ENCODE assay signal across 8 cellular contexts in the genomic region with DNA sequence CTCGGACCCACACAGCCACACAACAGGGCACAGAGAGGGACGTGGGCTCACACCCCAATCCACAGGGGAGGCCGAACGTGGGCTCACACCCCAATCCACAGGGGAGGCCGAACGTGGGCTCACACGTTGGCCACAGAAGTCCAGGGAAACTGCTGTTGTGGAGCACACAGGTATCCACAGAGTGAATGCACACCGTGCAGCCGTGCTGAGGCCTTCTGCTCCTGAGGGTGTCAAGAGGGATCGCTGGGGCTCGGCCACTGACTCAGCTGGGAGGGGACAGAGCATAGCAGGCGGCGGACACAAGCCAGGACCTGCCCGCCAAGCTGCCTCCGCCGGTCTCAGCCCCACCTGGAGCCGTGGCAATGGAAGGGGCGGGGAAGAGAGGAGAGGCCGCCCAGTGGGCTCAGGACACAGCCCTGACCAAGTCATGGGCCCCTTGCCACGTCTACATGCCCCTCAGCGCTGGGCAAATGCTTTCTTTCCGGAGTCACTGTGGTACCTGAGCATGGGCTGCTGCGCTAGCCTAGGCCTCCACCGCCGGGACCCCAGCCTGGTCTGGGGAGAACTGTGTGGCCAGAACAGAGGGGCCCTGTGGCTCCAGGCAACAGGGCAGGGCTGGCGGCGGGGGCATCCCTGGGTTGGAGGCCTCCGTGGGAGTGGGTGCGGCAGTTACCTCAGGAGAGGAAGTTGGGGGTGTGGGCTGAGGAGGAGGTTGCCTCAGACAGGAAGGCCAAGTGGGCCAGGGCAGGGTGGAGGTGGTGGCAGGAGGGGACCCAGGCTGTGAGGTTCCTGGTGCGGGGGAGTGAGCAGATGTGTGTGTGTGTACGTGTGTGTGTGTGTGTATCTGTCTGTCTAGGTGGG. TPM values are rescaled to one million over a fixed set of nuclear protein-coding genes. Genes with fewer than 3 reads are reported as not detected.
DNase-seq lines count a peak whose midpoint lies in the region; ATAC-seq, FAIRE-seq and TF ChIP-seq lines count a peak whose summit lies in the region.
"Had no signal": no experiment of that assay in that cellular context is flagged by ENCODE, and none has a peak within 500 bp of the region (broad histone marks: within the 10 kb centered on the region; RNA-seq: fewer than 3 reads in every experiment).

No MANE protein-coding gene starts in this region.

- no peak overlapping the region for H3K27ac Mint-ChIP-seq in endothelial cell (ENCODE audit: unreplicated experiment)

- H3K4me1 ChIP-seq in rectal smooth muscle tissue (ENCODE audit: control insufficient read depth, insufficient read depth, low read length) = no peaks in the 10 kb centered on the region

- no peak overlapping the region for H3K27ac ChIP-seq in rectal smooth muscle tissue (ENCODE audit: low read depth, low read length)

- ATAC-seq in HG02763 (IDR thresholded peaks at IDR 0.05; ENCODE audit: unreplicated experiment) = no peak
- no peak for ATAC-seq in HG03457 (IDR thresholded peaks at IDR 0.05; ENCODE audit: unreplicated experiment)

- H3K36me3 Mint-ChIP-seq in endothelial cell (ENCODE audit: low read depth, unreplicated experiment) = no peaks in the 10 kb centered on the region

- DNase-seq in GM19239 (ENCODE audit: insufficient read length, low spot score) (no peak), NCI-H2171 treated with DMSO at 0.1 percent for 48 hours (lab: John Stamatoyannopoulos, UW) (peak; percentile 62), endothelial cell (ENCODE audit: low spot score) (no peak)
- DNase-seq in activated CD4-positive, alpha-beta T cell treated with anti-CD3 and anti-CD28 coated beads, Interleukin-2, amount 50 U/mL, for 1 hour = peak; percentile 70

- H3K4me3 ChIP-seq in rectal smooth muscle tissue (ENCODE audit: low read length) = peak overlapping the region; percentile 70

- peak overlapping the region; percentile 43 for H3K9ac ChIP-seq in rectal smooth muscle tissue (ENCODE audit: low read length)

- peak overlapping the region; percentile 31 for H3K4me3 Mint-ChIP-seq in endothelial cell (ENCODE audit: unreplicated experiment)

- peak; percentile 37 for FAIRE-seq in GM19239 (lab: Jason Lieb, UNC)
- FAIRE-seq: TTC549 had no signal

- peaks cover 32% of the 10 kb centered on the region for H3K4me1 Mint-ChIP-seq in endothelial cell (ENCODE audit: unreplicated experiment)

- H3K27me3 ChIP-seq in rectal smooth muscle tissue (ENCODE audit: control insufficient read depth, insufficient read depth, low read length) = no peaks in the 10 kb centered on the region

- H3K9me3 Mint-ChIP-seq in endothelial cell (ENCODE audit: unreplicated experiment) = no peaks in the 10 kb centered on the region

- H3K36me3 ChIP-seq in rectal smooth muscle tissue (ENCODE audit: control insufficient read depth, insufficient read depth, low read length) = no peaks in the 10 kb centered on the region

- H3K27me3 Mint-ChIP-seq in endothelial cell (ENCODE audit: unreplicated experiment) = peaks cover 19% of the 10 kb centered on the region

- no peak for TF ChIP-seq CTCF in endothelial cell (IDR thresholded peaks at IDR 0.05; ENCODE audit: unreplicated experiment)

RNA-seq across cellular contexts. Expression of gene SYTL1, which starts 1.2 kb away (rescaled TPM):
- total RNA-seq in endothelial cell (ENCODE audit: unreplicated experiment) = 1.3 TPM

RNA-seq across cellular contexts. Expression of gene TMEM222, which starts 21.0 kb away (rescaled TPM):
- total RNA-seq in endothelial cell (ENCODE audit: unreplicated experiment) = 43.5 TPM

RNA-seq across cellular contexts. Expression of gene MAP3K6, which starts 23.8 kb away (rescaled TPM):
- total RNA-seq in endothelial cell (ENCODE audit: unreplicated experiment) = 35.7 TPM

RNA-seq across cellular contexts. Expression of gene FCN3, which starts 31.6 kb away (rescaled TPM):
- total RNA-seq in endothelial cell (ENCODE audit: unreplicated experiment) = 132 TPM

RNA-seq across cellular contexts. Expression of gene CD164L2, which starts 40.1 kb away (rescaled TPM):
- 0.72 TPM for total RNA-seq in endothelial cell (ENCODE audit: unreplicated experiment)

Comparison
In these comparisons a context has a peak if more than half of its experiments do, and no peak if none do; other contexts are left out.
1. DNase-seq: peak in NCI-H2171 treated with DMSO at 0.1 percent for 48 hours (single experiment) and activated CD4-positive, alpha-beta T cell treated with anti-CD3 and anti-CD28 coated beads, Interleukin-2, amount 50 U/mL, for 1 hour (single experiment); none in GM19239 (single experiment) and endothelial cell (single experiment).